9 cellular contexts compared by ENCODE assay signal in the genomic region with DNA sequence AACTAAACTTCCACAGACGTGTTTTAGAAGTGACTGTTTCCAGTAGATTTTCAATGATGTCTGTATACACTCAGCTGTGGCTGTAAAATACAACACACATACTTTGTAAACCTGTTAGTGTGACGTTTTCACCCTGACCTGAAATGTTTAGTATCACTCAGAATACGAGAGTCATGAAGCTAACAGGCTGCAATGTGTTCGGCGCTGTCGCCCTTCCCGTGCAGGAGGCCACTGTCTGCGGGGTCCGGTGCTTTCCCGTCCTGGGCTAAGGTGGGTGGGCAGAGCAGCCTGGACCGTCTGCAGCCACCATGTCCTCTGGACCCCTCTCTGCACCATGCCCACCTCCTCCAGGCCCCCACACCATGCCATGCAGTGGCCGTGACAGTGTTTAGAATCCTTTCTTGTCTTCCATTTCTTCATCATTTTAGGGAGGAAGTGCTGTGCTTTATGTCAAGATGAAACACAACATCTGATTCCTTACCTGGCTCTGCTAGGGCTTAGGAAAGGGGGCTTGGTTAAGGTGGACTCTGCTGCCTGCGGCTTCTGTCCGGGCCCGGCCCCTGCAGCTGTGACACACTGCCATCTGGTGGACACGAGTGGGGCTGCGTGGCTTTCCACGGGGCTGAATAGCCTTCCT. TPM values are rescaled to one million over a fixed set of nuclear protein-coding genes. Genes with fewer than 3 reads are reported as not detected.
DNase-seq lines count a peak whose midpoint lies in the region; ATAC-seq, FAIRE-seq and TF ChIP-seq lines count a peak whose summit lies in the region.
"Had no signal": no experiment of that assay in that cellular context is flagged by ENCODE, and none has a peak within 500 bp of the region (broad histone marks: within the 10 kb centered on the region; RNA-seq: fewer than 3 reads in every experiment).

No MANE protein-coding gene starts in this region.

- H3K9me3 ChIP-seq in SJSA1 (replicated peaks) (no peaks in the 10 kb centered on the region), pancreas (no peaks in the 10 kb centered on the region), thymus (ENCODE audit: control insufficient read depth) (no peaks in the 10 kb centered on the region)

- TF ChIP-seq CTCF in pancreas (IDR thresholded peaks at IDR 0.05): peak; percentile 94 to 95 (median 95)

- intact Hi-C loops in pancreas (cut with DNase I): loop anchor here in 2 of 3 donors (5.0 to 10.0 kb wide), 3 partner anchors 72 to 170 kb away; no protein-coding TSS in a partner anchor

- H3K4me3 ChIP-seq in SJSA1 (no peak overlapping the region), pancreas (no peak overlapping the region), thymus (ENCODE audit: low read length) (no peak overlapping the region)

- peak; percentile 57 for ATAC-seq in HG03442 (IDR thresholded peaks at IDR 0.05; ENCODE audit: unreplicated experiment)
- ATAC-seq in pancreas: peak; percentile 85 to 94 (median 94)
- no peak for ATAC-seq in GM19324 (IDR thresholded peaks at IDR 0.05; ENCODE audit: low FRiP score, unreplicated experiment)

- no peak overlapping the region for H3K27ac ChIP-seq in SJSA1
- H3K27ac ChIP-seq in pancreas: peak overlapping the region in 1 of 4 donors; percentile 3
- H3K27ac ChIP-seq in thymus (ENCODE audit: low read depth): peak overlapping the region; percentile 46
- H3K27ac ChIP-seq: epithelial cell of prostate had no signal

- H3K4me1 ChIP-seq in SJSA1 (replicated peaks) (peaks cover 13% of the 10 kb centered on the region), pancreas (peaks cover 0 to 5% (median 0%) of the 10 kb centered on the region in 3 donors), thymus (ENCODE audit: control insufficient read depth, insufficient read depth, low read length) (no peaks in the 10 kb centered on the region)

- FAIRE-seq in G401.6 (lab: Jason Lieb, UNC): peak; percentile 23
- FAIRE-seq in pancreas (lab: Jason Lieb, UNC): no peak

- DNase-seq in SJSA1 (ENCODE audit: low read depth in 1 of 2, low spot score in 2 of 2) (peak; percentile 70 to 71), activated gamma-delta T cell treated with Interleukin-2 at 50 U/mL for 16 hours (peak; percentile 78), foreskin melanocyte (peak; percentile 51), pancreas (peak; percentile 48 to 94 (median 78))

- peaks cover 41% of the 10 kb centered on the region for H3K36me3 ChIP-seq in SJSA1
- H3K36me3 ChIP-seq in pancreas: peaks cover 0 to 7% (median 5%) of the 10 kb centered on the region in 3 donors
- H3K36me3 ChIP-seq in thymus (ENCODE audit: control insufficient read depth, insufficient read depth): peaks cover 21% of the 10 kb centered on the region

- WGBS in pancreas, 2 donors: 46 to 47% methylated on average over 18 of the region's 18 CpGs
- 62% methylated on average over 18 of the region's 18 CpGs for WGBS in thymus

- H3K27me3 ChIP-seq in SJSA1 (replicated peaks) (no peaks in the 10 kb centered on the region), pancreas (no peaks in the 10 kb centered on the region), thymus (ENCODE audit: control insufficient read depth, insufficient read depth) (no peaks in the 10 kb centered on the region)

RNA-seq across cellular contexts. Expression of gene RBM44, which starts 53.8 kb away (rescaled TPM):
- 0.08 and 0.19 TPM in 2 replicates for total RNA-seq in SJSA1 (2014; rRNA removed; shearing (Covaris generic))
- under 1 TPM; 0.09 to 0.46 (median 0.32) TPM for total RNA-seq in pancreas
- polyA plus RNA-seq in pancreas (under 1 TPM; 0.23 to 0.47 TPM), thymus (0.82 TPM)
